In the genomic region with DNA sequence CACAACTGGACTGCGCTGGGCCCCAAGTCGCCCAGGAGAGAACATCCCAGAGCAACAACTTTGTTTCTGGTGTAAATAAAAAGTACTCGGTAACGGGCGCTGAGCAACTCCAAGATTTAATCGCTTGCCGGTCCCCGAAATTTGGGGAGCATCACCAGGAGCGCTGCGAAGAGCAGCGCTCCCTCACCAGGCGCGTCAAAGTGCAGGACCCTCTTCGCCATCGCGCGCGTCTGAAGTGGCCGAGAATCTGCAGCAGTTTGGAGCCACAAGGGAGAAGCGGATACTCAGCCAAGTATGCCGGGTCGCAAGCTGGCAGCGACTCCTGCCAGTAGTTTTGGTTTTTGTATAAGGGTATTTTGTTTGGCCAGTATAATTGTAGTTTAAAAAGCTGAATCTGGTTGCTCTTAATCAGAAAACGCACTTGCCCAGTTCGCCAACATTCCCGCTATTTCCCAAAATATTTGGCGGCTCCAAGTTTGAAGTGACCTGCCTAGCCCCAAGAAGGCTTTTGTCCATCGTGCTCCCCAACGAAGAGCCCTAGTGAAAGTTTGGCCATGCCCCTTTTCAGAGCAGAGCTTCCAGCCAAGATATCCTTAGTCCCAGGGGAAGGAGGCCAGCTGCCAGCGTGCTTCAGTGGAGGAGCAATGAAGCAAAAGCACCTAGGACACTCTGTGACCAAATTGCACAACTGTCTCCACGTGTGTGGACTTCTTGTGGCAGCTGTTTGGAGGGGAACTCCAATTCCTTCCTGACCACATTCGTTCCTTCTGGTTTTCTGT, we compare ENCODE assay signal across 1 cellular context.
TF ChIP-seq lines count a peak whose summit lies in the region.

No MANE protein-coding gene starts in this region.

TF ChIP-seq in H1, 55 proteins besides CTCF, POLR2A, EP300 and RAD21 (continued from another document):
- TF ChIP-seq TAF1 (IDR thresholded peaks at IDR 0.05; ENCODE audit: low read depth, low read length) (peak; percentile 25), ASH2L (IDR thresholded peaks at IDR 0.05; ENCODE audit: low read length) (peak; percentile 93), NANOG (IDR thresholded peaks at IDR 0.05; ENCODE audit: insufficient read depth, low read depth, low read length, poor library complexity, severe bottlenecking) (no peak), TEAD4 (IDR thresholded peaks at IDR 0.05; ENCODE audit: low read depth, low read length) (peak; percentile 38; the same call in 1 of the 2 replicates), EGR1 (IDR thresholded peaks at IDR 0.05; ENCODE audit: borderline replicate concordance, low read depth, low read length) (no peak), RBBP5 (IDR thresholded peaks at IDR 0.05; ENCODE audit: borderline replicate concordance, low read depth, low read length) (0 out of 2 replicates have a peak, but pooled peaks have one; percentile 39)
- TF ChIP-seq, protein P1, sequence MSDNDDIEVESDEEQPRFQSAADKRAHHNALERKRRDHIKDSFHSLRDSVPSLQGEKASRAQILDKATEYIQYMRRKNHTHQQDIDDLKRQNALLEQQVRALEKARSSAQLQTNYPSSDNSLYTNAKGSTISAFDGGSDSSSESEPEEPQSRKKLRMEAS (IDR thresholded peaks at IDR 0.05) = peak; percentile 26; the same call in 1 of the 2 replicates
